In genomic region chr9:137162505-137163100, GRCh38 we compare ENCODE assay signal across 1 cellular context.
A peak's percentile ranks its signal among the peaks of the same experiment; 100 is the strongest.
TF ChIP-seq lines count a peak whose summit lies in the region.

No MANE protein-coding gene starts in this region.

TF ChIP-seq in K562, 482 proteins besides CTCF, POLR2A, EP300 and RAD21:
- TF ChIP-seq ZBTB33 (CRISPR knock-in tag; IDR thresholded peaks at IDR 0.05) = peak; percentile 54; the same call in 1 of the 2 replicates
- no peak for TF ChIP-seq PCBP1 (IDR thresholded peaks at IDR 0.05; ENCODE audit: low read depth, low read length, poor library complexity, severe bottlenecking)
